Comparison of ENCODE assay signal across 7 cellular contexts in genomic region chr1:94820918-94821317, GRCh38. TPM values are rescaled to one million over a fixed set of nuclear protein-coding genes. Genes with fewer than 3 reads are reported as not detected.
A peak's percentile ranks its signal among the peaks of the same experiment; 100 is the strongest.
DNase-seq lines count a peak whose midpoint lies in the region; ATAC-seq and TF ChIP-seq lines count a peak whose summit lies in the region.

No MANE protein-coding gene starts in this region.

- DNase-seq in HFF-Myc (ENCODE audit: extremely low read depth, low read depth) (no peak), immature natural killer cell (no peak), NCI-H748 treated with DMSO at 0.1 percent for 48 hours (lab: John Stamatoyannopoulos, UW) (no peak), GM10248 (ENCODE audit: extremely low spot score) (no peak)
- DNase-seq in activated naive CD8-positive, alpha-beta T cell treated with anti-CD3 and anti-CD28 coated beads for 36 hours, result no peak

- peak overlapping the region; percentile 5 for H3K4me3 Mint-ChIP-seq in activated naive CD8-positive, alpha-beta T cell treated with anti-CD3 and anti-CD28 coated beads for 36 hours
- peak overlapping the region in 4 of 5 donors; percentile 49 to 70 (median 56) for H3K4me3 Mint-ChIP-seq in immature natural killer cell

- H3K27me3 Mint-ChIP-seq in activated naive CD8-positive, alpha-beta T cell treated with anti-CD3 and anti-CD28 coated beads for 36 hours, result peaks cover 59% of the 10 kb centered on the region
- H3K27me3 Mint-ChIP-seq in immature natural killer cell (ENCODE audit: low read depth in 3 of 3), result peaks cover 10 to 30% (median 17%) of the 10 kb centered on the region in 3 donors

- CTCF ChIA-PET in GM10248 (lab: Yijun Ruan, JAX), result no interaction called here

- ATAC-seq in HG03045 (IDR thresholded peaks at IDR 0.05; ENCODE audit: unreplicated experiment), result no peak

- POLR2A ChIA-PET in GM10248 (lab: Yijun Ruan, JAX), result no interaction called here

- H3K4me3 ChIP-seq in HFF-Myc (replicated peaks; ENCODE audit: low read depth, low read length) (peak overlapping the region; percentile 51), skin epidermis (peak overlapping the region in 6 of 7 experiments; percentile 44 to 69 (median 56))

- H3K27ac Mint-ChIP-seq in activated naive CD8-positive, alpha-beta T cell treated with anti-CD3 and anti-CD28 coated beads for 36 hours, result no peak overlapping the region
- H3K27ac Mint-ChIP-seq in immature natural killer cell, result no peak overlapping the region

- no peaks in the 10 kb centered on the region for H3K36me3 Mint-ChIP-seq in activated naive CD8-positive, alpha-beta T cell treated with anti-CD3 and anti-CD28 coated beads for 36 hours
- H3K36me3 Mint-ChIP-seq in immature natural killer cell, result no peaks in the 10 kb centered on the region

- peaks cover 2% of the 10 kb centered on the region for H3K4me1 Mint-ChIP-seq in activated naive CD8-positive, alpha-beta T cell treated with anti-CD3 and anti-CD28 coated beads for 36 hours
- H3K4me1 Mint-ChIP-seq in immature natural killer cell, result peaks cover 0 to 6% of the 10 kb centered on the region in 2 donors

- H3K9me3 Mint-ChIP-seq in activated naive CD8-positive, alpha-beta T cell treated with anti-CD3 and anti-CD28 coated beads for 36 hours, result peaks cover 2% of the 10 kb centered on the region
- no peaks in the 10 kb centered on the region for H3K9me3 Mint-ChIP-seq in immature natural killer cell

- H3K27ac ChIP-seq in skin epidermis, result peak overlapping the region in 5 of 21 experiments; percentile 40 to 78 (median 55)

- no peak for TF ChIP-seq CTCF in HFF-Myc (IDR thresholded peaks at IDR 0.05; ENCODE audit: low read depth, low read length, missing control alignments)
- TF ChIP-seq CTCF in GM10248 (IDR thresholded peaks at IDR 0.05; ENCODE audit: control extremely low read depth, extremely low read depth, low read depth, missing control alignments), result no peak

RNA-seq across cellular contexts. Expression of gene SLC44A3, which starts 0.8 kb away (rescaled TPM):
- not detected for total RNA-seq in activated naive CD8-positive, alpha-beta T cell treated with anti-CD3 and anti-CD28 coated beads for 36 hours
- not detected for polyA plus RNA-seq in immature natural killer cell
